In genomic region chr2:106782658-106783057, GRCh38 we compare ENCODE assay signal across 26 cellular contexts.
"Had no signal": no experiment of that assay in that cellular context is flagged by ENCODE, and none has a peak within 500 bp of the region (broad histone marks: within the 10 kb centered on the region; RNA-seq: fewer than 3 reads in every experiment).

No MANE protein-coding gene starts in this region.

- H3K27me3 ChIP-seq: brain microvascular endothelial cell, cardiac muscle cell, MG63 had no signal

- H3K4me3 ChIP-seq: cardiac muscle cell, MG63 had no signal

- H3K9me3 ChIP-seq: MG63 had no signal

- ATAC-seq: activated naive CD4-positive, alpha-beta T cell treated with anti-CD3 and anti-CD28 coated beads, Interleukin-2, amount 50 U/mL, for 72 hours; activated naive CD8-positive, alpha-beta T cell treated with anti-CD3 and anti-CD28 coated beads, Interleukin-2, amount 50 U/mL, for 24 hours; activated T-cell treated with anti-CD3 and anti-CD28 coated beads, Interleukin-2, amount 50 U/mL, for 4 hours; Panc1; T-cell had no signal

- H3K27ac ChIP-seq: brain microvascular endothelial cell, cardiac muscle cell, RWPE1, VCaP had no signal

- DNase-seq: activated CD4-positive, alpha-beta memory T cell treated with anti-CD3 and anti-CD28 coated beads for 36 hours; activated CD4-positive, alpha-beta T cell treated with anti-CD3 and anti-CD28 coated beads, Interleukin-2, amount 10 ng/mL, durations not matched to agents 7 days and 5 days; activated CD4-positive, CD25-positive, alpha-beta regulatory T cell; activated CD8-positive, alpha-beta memory T cell treated with anti-CD3 and anti-CD28 coated beads for 24 hours; activated effector memory CD4-positive, alpha-beta T cell treated with anti-CD3 and anti-CD28 coated beads, Interleukin-2, amount 50 U/mL, for 16 hours; activated naive CD4-positive, alpha-beta T cell treated with Interleukin-2 at 50 U/mL for 16 hours; activated naive CD8-positive, alpha-beta T cell treated with anti-CD3 and anti-CD28 coated beads, Interleukin-2, amount 50 U/mL, for 24 hours; activated T-cell treated with anti-CD3 and anti-CD28 coated beads, Interleukin-2, amount 50 U/mL, for 4 hours; brain microvascular endothelial cell; MG63; MV-4-11; NCI-H1092 treated with DMSO at 0.1 percent for 48 hours; NCI-H1436; NCI-H2081; NCI-H510A treated with DMSO at 0.1 percent for 48 hours; NCI-H69; NK-92 treated with Interleukin-12 subunit alpha and Interleukin-12 subunit beta, amount 100 ng/mL, for 24 hours; OCI-M1; SHP77 treated with DMSO at 0.1 percent for 48 hours; T-cell; T-helper 2 cell had no signal

- H3K36me3 ChIP-seq: brain microvascular endothelial cell, cardiac muscle cell, MG63 had no signal
